In the genomic region with DNA sequence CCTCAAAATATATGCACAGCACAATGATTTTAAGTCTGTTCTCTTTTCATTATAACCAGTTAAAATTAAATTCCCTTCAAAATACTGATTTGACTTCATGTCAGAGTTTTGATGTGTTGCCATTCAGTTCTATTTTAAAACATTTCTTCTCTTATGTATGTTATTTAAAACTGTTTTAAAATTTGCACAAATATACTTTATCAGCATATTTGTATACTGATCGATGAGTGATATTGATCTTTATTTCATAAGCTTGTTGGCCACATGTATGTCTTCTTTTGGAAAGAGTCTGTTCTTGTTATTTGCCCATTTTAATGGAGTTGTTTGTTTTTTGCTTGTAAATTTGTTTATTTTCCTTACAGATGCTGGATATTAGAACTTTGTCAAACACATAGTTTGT, we compare ENCODE assay signal across 20 cellular contexts.
DNase-seq lines count a peak whose midpoint lies in the region; ATAC-seq, FAIRE-seq and TF ChIP-seq lines count a peak whose summit lies in the region.
"Had no signal": no experiment of that assay in that cellular context is flagged by ENCODE, and none has a peak within 500 bp of the region (broad histone marks: within the 10 kb centered on the region; RNA-seq: fewer than 3 reads in every experiment).

No MANE protein-coding gene starts in this region.

- H2BK15ac ChIP-seq in IMR-90 (ENCODE audit: low read depth, low read length): no peak overlapping the region

- BruUV-seq in HepG2 (replicated peaks; lab: Mats Ljungman, UMichigan): no TSS peak
- BruUV-seq in IMR-90 (replicated peaks; lab: Mats Ljungman, UMichigan): no TSS peak

- H4K20me1 ChIP-seq in HepG2 (ENCODE audit: insufficient read depth, low read length) (no peaks in the 10 kb centered on the region), IMR-90 (ENCODE audit: insufficient read depth, low read length) (no peaks in the 10 kb centered on the region)
- H4K20me1 ChIP-seq: BLaER1 treated with 17β-estradiol and CSF1 and Interleukin-3, amounts not matched to agents 10 nM and 100 nM had no signal

- no peak overlapping the region for H3K18ac ChIP-seq in IMR-90 (ENCODE audit: low read depth, low read length)

- H2BK120ac ChIP-seq in IMR-90 (ENCODE audit: low read depth, low read length): no peak overlapping the region

- ATAC-seq in HepG2 (no peak), right lobe of liver (no peak), IMR-90 (ENCODE audit: low read depth) (no peak), pancreas (no peak), psoas muscle (no peak)
- ATAC-seq: CD8-positive, alpha-beta T cell had no signal

- H3K14ac ChIP-seq in IMR-90 (replicated peaks; ENCODE audit: low read depth, low read length): no peak overlapping the region

- no peak for TF ChIP-seq POLR2A in HepG2 (IDR thresholded peaks at IDR 0.05; ENCODE audit: insufficient read depth in 1 of 2, low read depth in 2 of 2, low read length in 2 of 2)
- no peak for TF ChIP-seq POLR2A in right lobe of liver (IDR thresholded peaks at IDR 0.05)
- TF ChIP-seq POLR2A in IMR-90 (IDR thresholded peaks at IDR 0.05; ENCODE audit: low read depth, low read length): no peak

- H2BK5ac ChIP-seq in IMR-90 (ENCODE audit: low read depth, low read length, poor library complexity, severe bottlenecking): no peak overlapping the region

- H3K27me3 ChIP-seq in HepG2 (ENCODE audit: control insufficient read depth in 1 of 2, insufficient read depth in 2 of 2, low read length in 2 of 2) (no peaks in the 10 kb centered on the region), right lobe of liver (no peaks in the 10 kb centered on the region), IMR-90 (ENCODE audit: control insufficient read depth, insufficient read depth, low read length) (no peaks in the 10 kb centered on the region), pancreas (no peaks in the 10 kb centered on the region), psoas muscle (ENCODE audit: insufficient read depth in 3 of 3, low read length in 2 of 3) (no peaks in the 10 kb centered on the region)
- H3K27me3 ChIP-seq: BLaER1 treated with 17β-estradiol and CSF1 and Interleukin-3, amounts not matched to agents 10 nM and 100 nM had no signal

- in situ Hi-C loops in HepG2 (cut with HindIII; ENCODE audit: extremely low pct_ligation_motif_present, low pct_unique_long_range_greater_than_20kb) (no loop called here), IMR-90 (cut with MboI; ENCODE audit: low sequenced_read_pairs) (no loop called here)

- H2AFZ ChIP-seq in HepG2 (ENCODE audit: low read length) (no peak overlapping the region), IMR-90 (replicated peaks; ENCODE audit: low read length, poor library complexity) (no peak overlapping the region)

- no peak overlapping the region for H3K4ac ChIP-seq in IMR-90 (ENCODE audit: low read depth, low read length)

- no peak overlapping the region for H4K5ac ChIP-seq in IMR-90 (ENCODE audit: low read depth, low read length)

- no peak overlapping the region for H3K23ac ChIP-seq in IMR-90 (ENCODE audit: low read depth, low read length)

- H3K56ac ChIP-seq in IMR-90 (ENCODE audit: extremely low read depth, insufficient read depth, low read length): no peak overlapping the region

- H4K91ac ChIP-seq in IMR-90 (ENCODE audit: insufficient read depth, low read depth, low read length): no peak overlapping the region

- H2BK20ac ChIP-seq in IMR-90 (ENCODE audit: low read depth, low read length): no peak overlapping the region

- H3K4me3 ChIP-seq in HepG2 (replicated peaks in 1 of 3; ENCODE audit: insufficient read depth in 1 of 3, low read depth in 2 of 3, low read length in 3 of 3): no peak overlapping the region
- H3K4me3 ChIP-seq in right lobe of liver: no peak overlapping the region
- no peak overlapping the region for H3K4me3 ChIP-seq in IMR-90 (ENCODE audit: insufficient read depth, low read depth, low read length)
- no peak overlapping the region for H3K4me3 ChIP-seq in pancreas
- no peak overlapping the region for H3K4me3 ChIP-seq in psoas muscle
- H3K4me3 ChIP-seq: BLaER1 treated with 17β-estradiol and CSF1 and Interleukin-3, amounts not matched to agents 10 nM and 100 nM had no signal

- no peak for DNase-seq in HepG2 (ENCODE audit: low spot score)
- DNase-seq in right lobe of liver: no peak
- no peak for DNase-seq in IMR-90
- no peak for DNase-seq in pancreas
- no peak for DNase-seq in psoas muscle
- DNase-seq in SHP77 (lab: John Stamatoyannopoulos, UW): no peak
- DNase-seq: AML-193; Caco-2; Calu3; CD4-positive, alpha-beta T cell; CD8-positive, alpha-beta T cell; DMS79 treated with DMSO at 0.1 percent for 48 hours; GF-D8 had no signal

- WGBS in HepG2 (ENCODE audit: low lambda C conversion rate): 0% methylated on average over 1 of the region's 1 CpG
- 0% methylated on average over 1 of the region's 1 CpG for WGBS in right lobe of liver (ENCODE audit: insufficient coverage, low coverage, low lambda C conversion rate, missing lambda C conversion rate)
- WGBS in IMR-90 (ENCODE audit: extremely low coverage in 2 of 2, insufficient read length in 1 of 2), 2 experiments: no CpG with 5 or more reads among the region's 1 CpG
- 0 to 1% methylated on average over 1 of the region's 1 CpG for WGBS in pancreas, 2 donors
- WGBS in psoas muscle, 3 donors: 0% methylated on average over 1 of the region's 1 CpG

- POLR2A ChIA-PET in HepG2 (lab: Yijun Ruan, JAX): no interaction called here
- POLR2A ChIA-PET in IMR-90 (lab: Charles Lee; ENCODE audit: unreplicated experiment): no interaction called here

- H3K4me2 ChIP-seq in HepG2 (ENCODE audit: low read depth, low read length): no peak overlapping the region
- no peak overlapping the region for H3K4me2 ChIP-seq in IMR-90 (ENCODE audit: low read depth, low read length)
- H3K4me2 ChIP-seq: BLaER1 treated with 17β-estradiol and CSF1 and Interleukin-3, amounts not matched to agents 10 nM and 100 nM had no signal

- CTCF ChIA-PET in HepG2 (lab: Yijun Ruan, JAX; ENCODE audit: low intra/inter-chr PET ratio, low total read pairs): no interaction called here
- CTCF ChIA-PET in IMR-90 (lab: Yijun Ruan, JAX): no interaction called here

- TF ChIP-seq CTCF in HepG2 (CRISPR knock-in tag; IDR thresholded peaks at IDR 0.05) (no peak), right lobe of liver (IDR thresholded peaks at IDR 0.05) (no peak), IMR-90 (conservative IDR thresholded peaks at IDR 0.05; ENCODE audit: low read depth, low read length) (no peak), pancreas (IDR thresholded peaks at IDR 0.05) (no peak), psoas muscle (IDR thresholded peaks at IDR 0.05) (no peak)

- dilution Hi-C loops in IMR-90 (cut with HindIII; ENCODE audit: low sequenced_read_pairs, unreplicated experiment): no loop called here

- no peaks in the 10 kb centered on the region for H3K79me2 ChIP-seq in HepG2 (ENCODE audit: insufficient read depth, low read length)

- intact Hi-C loops in HepG2 (cut with micrococcal nuclease; ENCODE audit: unreplicated experiment): no loop called here
- intact Hi-C loops in right lobe of liver (cut with DNase I): no loop called here
- intact Hi-C loops in IMR-90 (cut with micrococcal nuclease): no loop called here
- intact Hi-C loops in pancreas (cut with DNase I): no loop called here
- intact Hi-C loops in psoas muscle (cut with DNase I): no loop called here

- H3K9me1 ChIP-seq in IMR-90 (ENCODE audit: insufficient read depth, low read length): no peaks in the 10 kb centered on the region

- H4K8ac ChIP-seq in IMR-90 (ENCODE audit: low read depth in 2 of 2, low read length in 2 of 2): no peak overlapping the region

- H3K9me3 ChIP-seq in HepG2 (ENCODE audit: low read length): peaks cover 37% of the 10 kb centered on the region
- no peaks in the 10 kb centered on the region for H3K9me3 ChIP-seq in right lobe of liver
- H3K9me3 ChIP-seq in IMR-90 (ENCODE audit: control insufficient read depth, insufficient read depth, low read length): no peaks in the 10 kb centered on the region
- no peaks in the 10 kb centered on the region for H3K9me3 ChIP-seq in pancreas
- H3K9me3 ChIP-seq in psoas muscle: peaks cover 5% of the 10 kb centered on the region
- H3K9me3 ChIP-seq: Caco-2 had no signal

- no peak overlapping the region for H2AK5ac ChIP-seq in IMR-90 (ENCODE audit: low read depth, low read length)

- TF ChIP-seq EP300 in HepG2 (IDR thresholded peaks at IDR 0.05; ENCODE audit: low read depth in 2 of 2, low read length in 2 of 2) (no peak), HepG2 (CRISPR knock-in tag; IDR thresholded peaks at IDR 0.05; ENCODE audit: borderline replicate concordance) (no peak)

- H3K27ac ChIP-seq in HepG2 (ENCODE audit: extremely low read length, insufficient read depth, low read length): no peak overlapping the region
- H3K27ac ChIP-seq in right lobe of liver: no peak overlapping the region
- no peak overlapping the region for H3K27ac ChIP-seq in IMR-90 (ENCODE audit: insufficient read depth, low read length)
- H3K27ac ChIP-seq in pancreas: no peak overlapping the region
- no peak overlapping the region for H3K27ac ChIP-seq in psoas muscle
- H3K27ac ChIP-seq: 22Rv1; BLaER1 treated with 17β-estradiol and CSF1 and Interleukin-3, amounts not matched to agents 10 nM and 100 nM; C4-2B had no signal

- no peaks in the 10 kb centered on the region for H3K36me3 ChIP-seq in HepG2 (replicated peaks in 1 of 2; ENCODE audit: control insufficient read depth in 1 of 2, insufficient read depth in 2 of 2, low read length in 2 of 2)
- no peaks in the 10 kb centered on the region for H3K36me3 ChIP-seq in right lobe of liver
- H3K36me3 ChIP-seq in IMR-90 (ENCODE audit: control insufficient read depth, insufficient read depth, low read length): no peaks in the 10 kb centered on the region
- no peaks in the 10 kb centered on the region for H3K36me3 ChIP-seq in pancreas
- H3K36me3 ChIP-seq in psoas muscle (ENCODE audit: insufficient read depth in 1 of 2, low read depth in 1 of 2): no peaks in the 10 kb centered on the region
- H3K36me3 ChIP-seq: BLaER1 treated with 17β-estradiol and CSF1 and Interleukin-3, amounts not matched to agents 10 nM and 100 nM had no signal

- FAIRE-seq in HepG2 (lab: Jason Lieb, UNC) (no peak), pancreas (lab: Jason Lieb, UNC) (peak; percentile 57)
- FAIRE-seq: D721Med, G401.6, GM12891, GM19239 had no signal

- H3K79me1 ChIP-seq in IMR-90 (ENCODE audit: low read depth in 1 of 2, low read length in 2 of 2): no peaks in the 10 kb centered on the region

- no peak overlapping the region for H2AK9ac ChIP-seq in IMR-90 (replicated peaks; ENCODE audit: low read depth, low read length, poor library complexity)

- no peak overlapping the region for H3K9ac ChIP-seq in HepG2 (ENCODE audit: insufficient read depth, low read depth, low read length)
- H3K9ac ChIP-seq in IMR-90 (ENCODE audit: low read depth, low read length): no peak overlapping the region
- H3K9ac ChIP-seq: BLaER1 treated with 17β-estradiol and CSF1 and Interleukin-3, amounts not matched to agents 10 nM and 100 nM had no signal

- TF ChIP-seq RAD21 in HepG2 (CRISPR knock-in tag; IDR thresholded peaks at IDR 0.05) (no peak), IMR-90 (IDR thresholded peaks at IDR 0.05; ENCODE audit: low read length) (no peak)

- H3K4me1 ChIP-seq in HepG2 (ENCODE audit: insufficient read depth, low read length) (no peaks in the 10 kb centered on the region), right lobe of liver (no peaks in the 10 kb centered on the region), IMR-90 (ENCODE audit: control insufficient read depth, insufficient read depth, low read length) (no peaks in the 10 kb centered on the region), pancreas (no peaks in the 10 kb centered on the region), psoas muscle (no peaks in the 10 kb centered on the region)
- H3K4me1 ChIP-seq: BLaER1 treated with 17β-estradiol and CSF1 and Interleukin-3, amounts not matched to agents 10 nM and 100 nM; Caco-2 had no signal
